In the genomic region with DNA sequence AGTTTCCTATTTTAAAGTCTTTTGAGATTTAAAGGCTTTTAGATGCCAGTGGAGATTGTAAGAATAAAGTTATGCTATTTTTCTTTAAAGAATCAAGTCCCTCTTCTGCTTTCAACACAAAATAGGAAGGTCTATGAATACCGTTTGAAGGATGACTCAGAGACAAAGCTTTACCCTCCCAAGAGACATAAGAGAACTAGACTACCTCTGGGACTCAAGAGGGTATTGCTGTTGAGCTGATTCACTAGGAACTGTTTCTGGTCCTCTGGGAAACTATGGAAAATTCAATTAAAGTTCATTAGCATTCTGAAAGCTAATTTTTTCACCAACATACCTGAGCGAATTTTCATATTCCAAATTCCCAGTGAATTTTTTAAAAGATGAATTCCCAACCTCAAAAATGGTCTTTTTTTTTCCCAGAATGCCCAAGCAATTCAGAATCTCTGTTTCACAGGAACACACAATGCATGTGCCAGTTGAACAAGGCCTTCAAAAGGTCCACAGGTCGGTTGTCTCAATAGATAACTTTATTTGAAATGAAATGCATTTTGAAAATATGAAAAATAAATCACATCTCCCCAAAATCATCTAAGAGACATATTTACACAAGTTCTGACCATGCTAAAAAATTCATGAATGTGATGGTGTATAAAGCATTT, we compare ENCODE assay signal across 1 cellular context.
A peak's percentile ranks its signal among the peaks of the same experiment; 100 is the strongest.
TF ChIP-seq lines count a peak whose summit lies in the region.

No MANE protein-coding gene starts in this region.

TF ChIP-seq in HepG2, 621 proteins besides CTCF, POLR2A, EP300 and RAD21 (continues in another document):
- no peak for TF ChIP-seq ZNF749 (CRISPR knock-in tag; IDR thresholded peaks at IDR 0.05; ENCODE audit: borderline replicate concordance)
- 0 out of 2 replicates have a peak, but pooled peaks have one; percentile 15 for TF ChIP-seq NR2F2 (IDR thresholded peaks at IDR 0.05; ENCODE audit: borderline replicate concordance, low read depth)
- no peak for TF ChIP-seq FOXP4 (CRISPR knock-in tag; IDR thresholded peaks at IDR 0.05)
- TF ChIP-seq ZNF282 (IDR thresholded peaks at IDR 0.05; ENCODE audit: partially characterized antibody), result no peak
- no peak for TF ChIP-seq ESRRA (CRISPR knock-in tag; IDR thresholded peaks at IDR 0.05; ENCODE audit: low read depth)
- TF ChIP-seq, protein P1, sequence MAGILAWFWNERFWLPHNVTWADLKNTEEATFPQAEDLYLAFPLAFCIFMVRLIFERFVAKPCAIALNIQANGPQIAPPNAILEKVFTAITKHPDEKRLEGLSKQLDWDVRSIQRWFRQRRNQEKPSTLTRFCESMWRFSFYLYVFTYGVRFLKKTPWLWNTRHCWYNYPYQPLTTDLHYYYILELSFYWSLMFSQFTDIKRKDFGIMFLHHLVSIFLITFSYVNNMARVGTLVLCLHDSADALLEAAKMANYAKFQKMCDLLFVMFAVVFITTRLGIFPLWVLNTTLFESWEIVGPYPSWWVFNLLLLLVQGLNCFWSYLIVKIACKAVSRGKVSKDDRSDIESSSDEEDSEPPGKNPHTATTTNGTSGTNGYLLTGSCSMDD (CRISPR knock-in tag; IDR thresholded peaks at IDR 0.05), result no peak
- no peak for TF ChIP-seq ZNF607 (CRISPR knock-in tag; IDR thresholded peaks at IDR 0.05; ENCODE audit: borderline replicate concordance)
- no peak for TF ChIP-seq ELF4 (CRISPR knock-in tag; IDR thresholded peaks at IDR 0.05; ENCODE audit: borderline replicate concordance)
- no peak for TF ChIP-seq ZBTB33 (CRISPR knock-in tag; IDR thresholded peaks at IDR 0.05)
- TF ChIP-seq ZNF484 (CRISPR knock-in tag; IDR thresholded peaks at IDR 0.05; ENCODE audit: borderline replicate concordance, low read depth), result no peak
- TF ChIP-seq SIN3A (IDR thresholded peaks at IDR 0.05; ENCODE audit: borderline replicate concordance, low read depth, low read length), result no peak
- no peak for TF ChIP-seq HNF4G (IDR thresholded peaks at IDR 0.05; ENCODE audit: borderline replicate concordance, low read depth, low read length)
- TF ChIP-seq HNF4G (CRISPR knock-in tag; IDR thresholded peaks at IDR 0.05; ENCODE audit: borderline replicate concordance, low read depth), result no peak
- no peak for TF ChIP-seq REST (IDR thresholded peaks at IDR 0.05; ENCODE audit: borderline replicate concordance in 1 of 2, low read depth in 1 of 2, low read length in 2 of 2)
- TF ChIP-seq, protein P2, sequence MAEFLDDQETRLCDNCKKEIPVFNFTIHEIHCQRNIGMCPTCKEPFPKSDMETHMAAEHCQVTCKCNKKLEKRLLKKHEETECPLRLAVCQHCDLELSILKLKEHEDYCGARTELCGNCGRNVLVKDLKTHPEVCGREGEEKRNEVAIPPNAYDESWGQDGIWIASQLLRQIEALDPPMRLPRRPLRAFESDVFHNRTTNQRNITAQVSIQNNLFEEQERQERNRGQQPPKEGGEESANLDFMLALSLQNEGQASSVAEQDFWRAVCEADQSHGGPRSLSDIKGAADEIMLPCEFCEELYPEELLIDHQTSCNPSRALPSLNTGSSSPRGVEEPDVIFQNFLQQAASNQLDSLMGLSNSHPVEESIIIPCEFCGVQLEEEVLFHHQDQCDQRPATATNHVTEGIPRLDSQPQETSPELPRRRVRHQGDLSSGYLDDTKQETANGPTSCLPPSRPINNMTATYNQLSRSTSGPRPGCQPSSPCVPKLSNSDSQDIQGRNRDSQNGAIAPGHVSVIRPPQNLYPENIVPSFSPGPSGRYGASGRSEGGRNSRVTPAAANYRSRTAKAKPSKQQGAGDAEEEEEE (CRISPR knock-in tag; IDR thresholded peaks at IDR 0.05; ENCODE audit: borderline replicate concordance), result no peak
- TF ChIP-seq, protein P3, sequence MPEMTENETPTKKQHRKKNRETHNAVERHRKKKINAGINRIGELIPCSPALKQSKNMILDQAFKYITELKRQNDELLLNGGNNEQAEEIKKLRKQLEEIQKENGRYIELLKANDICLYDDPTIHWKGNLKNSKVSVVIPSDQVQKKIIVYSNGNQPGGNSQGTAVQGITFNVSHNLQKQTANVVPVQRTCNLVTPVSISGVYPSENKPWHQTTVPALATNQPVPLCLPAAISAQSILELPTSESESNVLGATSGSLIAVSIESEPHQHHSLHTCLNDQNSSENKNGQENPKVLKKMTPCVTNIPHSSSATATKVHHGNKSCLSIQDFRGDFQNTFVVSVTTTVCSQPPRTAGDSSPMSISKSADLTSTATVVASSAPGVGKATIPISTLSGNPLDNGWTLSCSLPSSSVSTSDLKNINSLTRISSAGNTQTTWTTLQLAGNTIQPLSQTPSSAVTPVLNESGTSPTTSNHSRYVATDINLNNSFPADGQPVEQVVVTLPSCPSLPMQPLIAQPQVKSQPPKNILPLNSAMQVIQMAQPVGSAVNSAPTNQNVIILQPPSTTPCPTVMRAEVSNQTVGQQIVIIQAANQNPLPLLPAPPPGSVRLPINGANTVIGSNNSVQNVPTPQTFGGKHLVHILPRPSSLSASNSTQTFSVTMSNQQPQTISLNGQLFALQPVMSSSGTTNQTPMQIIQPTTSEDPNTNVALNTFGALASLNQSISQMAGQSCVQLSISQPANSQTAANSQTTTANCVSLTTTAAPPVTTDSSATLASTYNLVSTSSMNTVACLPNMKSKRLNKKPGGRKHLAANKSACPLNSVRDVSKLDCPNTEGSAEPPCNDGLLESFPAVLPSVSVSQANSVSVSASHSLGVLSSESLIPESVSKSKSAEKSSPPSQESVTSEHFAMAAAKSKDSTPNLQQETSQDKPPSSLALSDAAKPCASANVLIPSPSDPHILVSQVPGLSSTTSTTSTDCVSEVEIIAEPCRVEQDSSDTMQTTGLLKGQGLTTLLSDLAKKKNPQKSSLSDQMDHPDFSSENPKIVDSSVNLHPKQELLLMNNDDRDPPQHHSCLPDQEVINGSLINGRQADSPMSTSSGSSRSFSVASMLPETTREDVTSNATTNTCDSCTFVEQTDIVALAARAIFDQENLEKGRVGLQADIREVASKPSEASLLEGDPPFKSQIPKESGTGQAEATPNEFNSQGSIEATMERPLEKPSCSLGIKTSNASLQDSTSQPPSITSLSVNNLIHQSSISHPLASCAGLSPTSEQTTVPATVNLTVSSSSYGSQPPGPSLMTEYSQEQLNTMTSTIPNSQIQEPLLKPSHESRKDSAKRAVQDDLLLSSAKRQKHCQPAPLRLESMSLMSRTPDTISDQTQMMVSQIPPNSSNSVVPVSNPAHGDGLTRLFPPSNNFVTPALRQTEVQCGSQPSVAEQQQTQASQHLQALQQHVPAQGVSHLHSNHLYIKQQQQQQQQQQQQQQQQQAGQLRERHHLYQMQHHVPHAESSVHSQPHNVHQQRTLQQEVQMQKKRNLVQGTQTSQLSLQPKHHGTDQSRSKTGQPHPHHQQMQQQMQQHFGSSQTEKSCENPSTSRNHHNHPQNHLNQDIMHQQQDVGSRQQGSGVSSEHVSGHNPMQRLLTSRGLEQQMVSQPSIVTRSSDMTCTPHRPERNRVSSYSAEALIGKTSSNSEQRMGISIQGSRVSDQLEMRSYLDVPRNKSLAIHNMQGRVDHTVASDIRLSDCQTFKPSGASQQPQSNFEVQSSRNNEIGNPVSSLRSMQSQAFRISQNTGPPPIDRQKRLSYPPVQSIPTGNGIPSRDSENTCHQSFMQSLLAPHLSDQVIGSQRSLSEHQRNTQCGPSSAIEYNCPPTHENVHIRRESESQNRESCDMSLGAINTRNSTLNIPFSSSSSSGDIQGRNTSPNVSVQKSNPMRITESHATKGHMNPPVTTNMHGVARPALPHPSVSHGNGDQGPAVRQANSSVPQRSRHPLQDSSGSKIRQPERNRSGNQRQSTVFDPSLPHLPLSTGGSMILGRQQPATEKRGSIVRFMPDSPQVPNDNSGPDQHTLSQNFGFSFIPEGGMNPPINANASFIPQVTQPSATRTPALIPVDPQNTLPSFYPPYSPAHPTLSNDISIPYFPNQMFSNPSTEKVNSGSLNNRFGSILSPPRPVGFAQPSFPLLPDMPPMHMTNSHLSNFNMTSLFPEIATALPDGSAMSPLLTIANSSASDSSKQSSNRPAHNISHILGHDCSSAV (CRISPR knock-in tag; IDR thresholded peaks at IDR 0.05; ENCODE audit: borderline replicate concordance), result no peak
- TF ChIP-seq MZF1 (CRISPR knock-in tag; IDR thresholded peaks at IDR 0.05; ENCODE audit: borderline replicate concordance), result no peak
- no peak for TF ChIP-seq SMC3 (IDR thresholded peaks at IDR 0.05; ENCODE audit: low read length)
- TF ChIP-seq NR0B2 (CRISPR knock-in tag; IDR thresholded peaks at IDR 0.05), result no peak
- no peak for TF ChIP-seq JDP2 (CRISPR knock-in tag; IDR thresholded peaks at IDR 0.05; ENCODE audit: borderline replicate concordance)
- TF ChIP-seq ZNF232 (CRISPR knock-in tag; IDR thresholded peaks at IDR 0.05; ENCODE audit: borderline replicate concordance), result no peak
